ENCODE assay signal across 30 cellular contexts in genomic region chr21:44749116-44749758, GRCh38. TPM values are rescaled to one million over a fixed set of nuclear protein-coding genes. Genes with fewer than 3 reads are reported as not detected.
A peak's percentile ranks its signal among the peaks of the same experiment; 100 is the strongest.
DNase-seq lines count a peak whose midpoint lies in the region; FAIRE-seq and TF ChIP-seq lines count a peak whose summit lies in the region.
"Had no signal": no experiment of that assay in that cellular context is flagged by ENCODE, and none has a peak within 500 bp of the region (broad histone marks: within the 10 kb centered on the region; RNA-seq: fewer than 3 reads in every experiment).

No MANE protein-coding gene starts in this region.

- H3K4me3 ChIP-seq in HUES6 (ENCODE audit: low read depth, low read length) (peak overlapping the region; percentile 64), H1 (ENCODE audit: extremely low read depth in 1 of 4, insufficient read depth in 2 of 4, low read depth in 3 of 4, low read length in 4 of 4) (peak overlapping the region; percentile 15 to 48 (median 26); a peak in 6 of 8 replicates), keratinocyte (ENCODE audit: control insufficient read depth in 2 of 3, extremely low read depth in 1 of 3, insufficient read depth in 2 of 3, low read depth in 1 of 3, low read length in 3 of 3) (peak overlapping the region; percentile 33 to 56 (median 51))
- H3K4me3 ChIP-seq: BLaER1 treated with 17β-estradiol and CSF1 and Interleukin-3, amounts not matched to agents 10 nM and 100 nM; coronary artery; transverse colon had no signal

- 0 out of 2 replicates have a peak overlapping the region, but pooled peaks have one; percentile 98 for H2BK15ac ChIP-seq in H1 (ENCODE audit: low read length)

- H3K27me3 ChIP-seq in HUES6 (ENCODE audit: control insufficient read depth, insufficient read depth, low read length) (no peaks in the 10 kb centered on the region), H1 (replicated peaks in 1 of 4; ENCODE audit: control insufficient read depth in 3 of 4, extremely low read depth in 1 of 4, insufficient read depth in 3 of 4, low read length in 3 of 4) (0 out of 7 replicates have a peak, but pooled peaks cover 0 to 7% (median under 1%) of the 10 kb centered on the region in 4 experiments), keratinocyte (ENCODE audit: control insufficient read depth, extremely low read depth, insufficient read depth, low read length) (no peaks in the 10 kb centered on the region)
- H3K27me3 ChIP-seq: BLaER1 treated with 17β-estradiol and CSF1 and Interleukin-3, amounts not matched to agents 10 nM and 100 nM had no signal

- peak overlapping the region; percentile 62 to 90 for H3K4me2 ChIP-seq in H1 (ENCODE audit: insufficient read depth in 1 of 2, low read depth in 2 of 2, low read length in 2 of 2)
- H3K4me2 ChIP-seq in keratinocyte (ENCODE audit: control insufficient read depth, extremely low read depth, insufficient read depth, low read depth, low read length): peak overlapping the region; percentile 89
- H3K4me2 ChIP-seq: BLaER1 treated with 17β-estradiol and CSF1 and Interleukin-3, amounts not matched to agents 10 nM and 100 nM had no signal

- H3K4me1 Mint-ChIP-seq in progenitor cell of endocrine pancreas (ENCODE audit: low read depth): peaks cover 2% of the 10 kb centered on the region
- H3K4me1 Mint-ChIP-seq: activated naive CD8-positive, alpha-beta T cell treated with anti-CD3 and anti-CD28 coated beads, Interleukin-2, amount 50 U/mL, for 24 hours; memory B cell; stimulated activated effector memory CD8-positive, alpha-beta T cell treated with anti-CD3 and anti-CD28 coated beads, Interleukin-12 subunit alpha, Interleukin-12 subunit beta, amount 100 ng/mL, for 72 hours had no signal

- no peak overlapping the region for H2BK120ac ChIP-seq in H1 (replicated peaks; ENCODE audit: low read depth, low read length)

- POLR2A ChIA-PET in H1 (lab: Charles Lee; ENCODE audit: partially characterized antibody): interaction anchor here (0.8 to 2.2 kb wide), 9 partner anchors 11 to 164 kb away, joined by 3 to 10 read pairs (median 4); no protein-coding TSS in a partner anchor

- no peaks in the 10 kb centered on the region for H3K9me1 ChIP-seq in keratinocyte (ENCODE audit: control insufficient read depth, extremely low read depth, insufficient read depth, low read length)

- no peak for TF ChIP-seq EP300 in H1 (IDR thresholded peaks at IDR 0.05; ENCODE audit: borderline replicate concordance in 1 of 2, low read depth in 2 of 2, low read length in 2 of 2)

- no peak overlapping the region for H3K56ac ChIP-seq in H1 (replicated peaks; ENCODE audit: insufficient read length, low read depth, low read length)

- no peak overlapping the region for H3K4ac ChIP-seq in H1 (replicated peaks; ENCODE audit: insufficient read length, low read depth, low read length)

- H3K18ac ChIP-seq in H1 (ENCODE audit: extremely low read depth, low read length): peak overlapping the region; percentile 49

- H3K27ac Mint-ChIP-seq in progenitor cell of endocrine pancreas: no peak overlapping the region
- H3K27ac Mint-ChIP-seq: activated naive CD8-positive, alpha-beta T cell treated with anti-CD3 and anti-CD28 coated beads, Interleukin-2, amount 50 U/mL, for 24 hours; memory B cell; stimulated activated effector memory CD8-positive, alpha-beta T cell treated with anti-CD3 and anti-CD28 coated beads, Interleukin-12 subunit alpha, Interleukin-12 subunit beta, amount 100 ng/mL, for 72 hours had no signal

- 61% methylated on average over 24 of the region's 26 CpGs; no CpG with 5 or more reads in 1 of the 2 experiments for WGBS in H1 (ENCODE audit: extremely low coverage in 1 of 2, insufficient coverage in 1 of 2, insufficient read length in 1 of 2, insufficient replicate concordance in 2 of 2, low coverage in 1 of 2, low lambda C conversion rate in 2 of 2, missing lambda C conversion rate in 1 of 2), 2 experiments

- FAIRE-seq in H1 (lab: Jason Lieb, UNC): no peak
- FAIRE-seq in keratinocyte (lab: Jason Lieb, UNC): no peak
- FAIRE-seq: GM12892 had no signal

- H2AFZ ChIP-seq in H1 (ENCODE audit: low read length): peak overlapping the region; percentile 28; the same call in 1 of the 2 replicates
- peak overlapping the region; percentile 20 for H2AFZ ChIP-seq in keratinocyte (ENCODE audit: control insufficient read depth, low read length)

- H3K4me1 ChIP-seq in HUES6 (ENCODE audit: control insufficient read depth, insufficient read depth, low read length) (peaks cover 34% of the 10 kb centered on the region), H1 (replicated peaks in 1 of 4; ENCODE audit: control insufficient read depth in 3 of 4, insufficient read depth in 4 of 4, low read length in 3 of 4) (peaks cover 0 to 33% (median 18%) of the 10 kb centered on the region in 4 experiments; a peak in 6 of 7 replicates), keratinocyte (ENCODE audit: control insufficient read depth, extremely low read depth, insufficient read depth, low read length) (peaks cover 53% of the 10 kb centered on the region)
- H3K4me1 ChIP-seq: transverse colon had no signal

- DNase-seq in H1 (ENCODE audit: low read depth in 1 of 2, low spot score in 2 of 2) (no peak), keratinocyte (ENCODE audit: low read depth, low spot score) (no peak), progenitor cell of endocrine pancreas (ENCODE audit: low spot score, unreplicated experiment) (no peak), NCI-H1436 (lab: John Stamatoyannopoulos, UW) (no peak), pons (ENCODE audit: low spot score) (no peak)
- no peak for DNase-seq in activated T-cell treated with anti-CD3 and anti-CD28 coated beads, Interleukin-2, amount 50 U/mL, for 1 hour
- DNase-seq: activated CD4-positive, alpha-beta T cell treated with anti-CD3 and anti-CD28 coated beads for 1 hour; activated naive CD8-positive, alpha-beta T cell treated with anti-CD3 and anti-CD28 coated beads, Interleukin-2, amount 50 U/mL, for 24 hours; COR-L47; DMS53; effector CD8-positive, alpha-beta T cell; Kasumi-1; NCI-H1417; NCI-H2081 treated with DMSO at 0.1 percent for 48 hours; NCI-H345; nucleus accumbens; SHP77; stimulated activated CD4-positive, alpha-beta T cell treated with anti-CD3 and anti-CD28 coated beads, Interleukin-4, amount 100 ng/mL, for 4 hours; transverse colon had no signal

- H3K14ac ChIP-seq in H1 (ENCODE audit: insufficient read length): no peak overlapping the region

- H3K9me3 ChIP-seq in HUES6 (ENCODE audit: control insufficient read depth, insufficient read depth, low read depth, low read length): peaks cover 41% of the 10 kb centered on the region
- H3K9me3 ChIP-seq in H1 (ENCODE audit: insufficient read depth in 2 of 2, low read depth in 1 of 2, low read length in 1 of 2): peaks cover 11 to 18% of the 10 kb centered on the region in 2 experiments
- H3K9me3 ChIP-seq in keratinocyte (ENCODE audit: control insufficient read depth, low read depth, low read length): no peaks in the 10 kb centered on the region
- H3K9me3 ChIP-seq: transverse colon had no signal

- peak overlapping the region; percentile 88; the same call in 1 of the 2 replicates for H2BK5ac ChIP-seq in H1 (ENCODE audit: low read depth, low read length)

- H3K79me2 ChIP-seq in H1 (ENCODE audit: control insufficient read depth in 1 of 2, insufficient read depth in 2 of 2, low read length in 2 of 2): no peaks in the 10 kb centered on the region
- H3K79me2 ChIP-seq in keratinocyte (ENCODE audit: control insufficient read depth, insufficient read depth, low read length): peaks cover 13% of the 10 kb centered on the region

- peak overlapping the region; percentile 99 for H2BK20ac ChIP-seq in H1 (ENCODE audit: low read length)

- H3K36me3 Mint-ChIP-seq in progenitor cell of endocrine pancreas (ENCODE audit: insufficient read depth): no peaks in the 10 kb centered on the region
- H3K36me3 Mint-ChIP-seq: memory B cell; stimulated activated effector memory CD8-positive, alpha-beta T cell treated with anti-CD3 and anti-CD28 coated beads, Interleukin-12 subunit alpha, Interleukin-12 subunit beta, amount 100 ng/mL, for 72 hours had no signal

- H3K9ac ChIP-seq in HUES6 (ENCODE audit: low read length) (peak overlapping the region; percentile 91), H1 (replicated peaks in 1 of 4; ENCODE audit: extremely low read depth in 1 of 4, low read depth in 3 of 4, low read length in 3 of 4) (peak overlapping the region in 1 of 4 experiments; percentile 24; a peak in 2 of 7 replicates), keratinocyte (ENCODE audit: control insufficient read depth, extremely low read depth, insufficient read depth, low read length) (peak overlapping the region; percentile 63)
- H3K9ac ChIP-seq: BLaER1 treated with 17β-estradiol and CSF1 and Interleukin-3, amounts not matched to agents 10 nM and 100 nM had no signal

- no peak for TF ChIP-seq RAD21 in H1 (IDR thresholded peaks at IDR 0.05 in 1 of 2, conservative IDR thresholded peaks at IDR 0.05 in 1 of 2; ENCODE audit: low read depth in 2 of 2, low read length in 2 of 2)

- peak overlapping the region; percentile 85; the same call in 1 of the 2 replicates for H2BK12ac ChIP-seq in H1 (ENCODE audit: low read depth, low read length)

- H4K5ac ChIP-seq in H1 (ENCODE audit: insufficient read length, low read depth, low read length): peak overlapping the region; percentile 49

- H3K23me2 ChIP-seq in H1 (ENCODE audit: low read depth, low read length): 0 out of 2 replicates have a peak, but pooled peaks cover 4% of the 10 kb centered on the region

- H3K4me3 Mint-ChIP-seq in progenitor cell of endocrine pancreas (ENCODE audit: low read depth): peak overlapping the region; percentile 29
- H3K4me3 Mint-ChIP-seq: activated naive CD8-positive, alpha-beta T cell treated with anti-CD3 and anti-CD28 coated beads, Interleukin-2, amount 50 U/mL, for 24 hours; memory B cell; stimulated activated effector memory CD8-positive, alpha-beta T cell treated with anti-CD3 and anti-CD28 coated beads, Interleukin-12 subunit alpha, Interleukin-12 subunit beta, amount 100 ng/mL, for 72 hours had no signal

- H3K27me3 Mint-ChIP-seq in progenitor cell of endocrine pancreas: peaks cover 31% of the 10 kb centered on the region

- TF ChIP-seq CTCF in H1 (IDR thresholded peaks at IDR 0.05; ENCODE audit: control extremely low read depth in 1 of 3, insufficient read depth in 1 of 3, low read depth in 1 of 3, low read length in 3 of 3) (no peak), keratinocyte (optimal IDR thresholded peaks at IDR 0.05 in 1 of 3, IDR thresholded peaks at IDR 0.05 in 1 of 3, conservative IDR thresholded peaks at IDR 0.05 in 1 of 3; ENCODE audit: extremely low read depth in 1 of 3, insufficient read depth in 2 of 3, low read length in 3 of 3) (no peak), progenitor cell of endocrine pancreas (IDR thresholded peaks at IDR 0.05; ENCODE audit: unreplicated experiment) (no peak)

- CTCF ChIA-PET in H1 (lab: Charles Lee; ENCODE audit: partially characterized antibody): interaction anchor here (0.7 to 4.2 kb wide), 17 partner anchors 9 to 239 kb away, joined by 3 to 28 read pairs (median 4); partner anchors contain the start of genes KRTAP10-12 and KRTAP10-9

- H3K9me3 Mint-ChIP-seq in progenitor cell of endocrine pancreas (ENCODE audit: low read depth): no peaks in the 10 kb centered on the region
- H3K9me3 Mint-ChIP-seq: activated naive CD8-positive, alpha-beta T cell treated with anti-CD3 and anti-CD28 coated beads, Interleukin-2, amount 50 U/mL, for 24 hours; memory B cell; stimulated activated effector memory CD8-positive, alpha-beta T cell treated with anti-CD3 and anti-CD28 coated beads, Interleukin-12 subunit alpha, Interleukin-12 subunit beta, amount 100 ng/mL, for 72 hours had no signal

- no peak overlapping the region for H3K23ac ChIP-seq in H1 (ENCODE audit: insufficient read length)

- H4K20me1 ChIP-seq in H1 (replicated peaks in 1 of 2; ENCODE audit: control insufficient read depth in 1 of 2, insufficient read depth in 2 of 2, low read length in 2 of 2): peaks cover 0 to 3% of the 10 kb centered on the region in 2 experiments
- no peaks in the 10 kb centered on the region for H4K20me1 ChIP-seq in keratinocyte (ENCODE audit: control insufficient read depth, extremely low read depth, insufficient read depth, low read length)
- H4K20me1 ChIP-seq: BLaER1 treated with 17β-estradiol and CSF1 and Interleukin-3, amounts not matched to agents 10 nM and 100 nM had no signal

- peak overlapping the region; percentile 91 for H4K91ac ChIP-seq in H1 (replicated peaks; ENCODE audit: insufficient read length, low read length)

- H2AK5ac ChIP-seq in H1 (ENCODE audit: low read depth, low read length): no peak overlapping the region

- H3K27ac ChIP-seq in HUES6 (ENCODE audit: low read depth, low read length): peak overlapping the region; percentile 53; the same call in 1 of the 2 replicates
- H3K27ac ChIP-seq in H1 (ENCODE audit: low read depth, low read length): no peak overlapping the region
- peak overlapping the region; percentile 58 for H3K27ac ChIP-seq in keratinocyte (ENCODE audit: control insufficient read depth, insufficient read depth, low read length)
- H3K27ac ChIP-seq: BLaER1 treated with 17β-estradiol and CSF1 and Interleukin-3, amounts not matched to agents 10 nM and 100 nM; coronary artery; epithelial cell of prostate; transverse colon had no signal

- peak overlapping the region; percentile 79 for H4K8ac ChIP-seq in H1 (ENCODE audit: extremely low read depth, insufficient read depth, low read length)

- no peaks in the 10 kb centered on the region for H3K79me1 ChIP-seq in H1 (ENCODE audit: low read depth, low read length)

- no peak for TF ChIP-seq POLR2A in H1 (IDR thresholded peaks at IDR 0.05; ENCODE audit: control extremely low read depth in 1 of 2, low read depth in 2 of 2, low read length in 2 of 2)

- H3K36me3 ChIP-seq in HUES6 (ENCODE audit: control insufficient read depth, insufficient read depth, low read length) (no peaks in the 10 kb centered on the region), H1 (ENCODE audit: control insufficient read depth in 2 of 4, insufficient read depth in 4 of 4, low read length in 3 of 4) (no peaks in the 10 kb centered on the region), keratinocyte (ENCODE audit: control insufficient read depth in 2 of 2, extremely low read depth in 1 of 2, insufficient read depth in 2 of 2, low read length in 2 of 2) (no peaks in the 10 kb centered on the region)
- H3K36me3 ChIP-seq: BLaER1 treated with 17β-estradiol and CSF1 and Interleukin-3, amounts not matched to agents 10 nM and 100 nM; transverse colon had no signal

- dilution Hi-C loops in keratinocyte (cut with MboI; ENCODE audit: extremely low pct_ligation_motif_present, low sequenced_read_pairs): loop anchor here (25.0 kb wide), 1 partner anchor 262 kb away; no protein-coding TSS in a partner anchor

RNA-seq across cellular contexts. Expression of gene TSPEAR, which starts 37.9 kb away (rescaled TPM):
- total RNA-seq in H1 (2021; fragmentation: NEBNext Ultra II Directional; extraction: Animal tissue kit (Norgen Biotek cat#: 25700)): 0.58 and 1.1 TPM in 2 replicates
- polyA plus RNA-seq in H1 (2011; rRNA removed) (0.89 and 1.5 TPM in 2 replicates), keratinocyte (0.07 to 0.12 TPM in 2 of 3 replicates, not detected in the other)
- polyA plus RNA-seq in H1 (2011; cell fraction: cytosol; rRNA removed): 1.3 TPM
- 5.0 TPM for polyA plus RNA-seq in H1 (2011; cell fraction: nucleus; rRNA removed)
- 1.3 to 2.9 TPM (median 2.1 TPM) in 4 replicates for polyA plus RNA-seq in H1 (2012, experiment 1 of 2)
- 0.75 TPM for polyA plus RNA-seq in H1 (2012, experiment 2 of 2)
- 0.14 TPM for polyA plus RNA-seq in H1 (2013, experiment 1 of 2)
- 0.11 TPM for polyA plus RNA-seq in H1 (2013, experiment 2 of 2)
- 1.4 and 2.0 TPM in 2 replicates for polyA minus RNA-seq in H1 (2011; rRNA and poly(A)+ RNA removed)
- polyA minus RNA-seq in H1 (2011; cell fraction: cytosol; rRNA and poly(A)+ RNA removed): 1.2 TPM
- 3.9 TPM for polyA minus RNA-seq in H1 (2011; cell fraction: nucleus; rRNA and poly(A)+ RNA removed)
- polyA plus RNA-seq in keratinocyte (2011; ENCODE audit: low read depth): not detected
- 0.01 and 0.06 TPM in 2 replicates for polyA plus RNA-seq in keratinocyte (2011; cell fraction: cytosol; rRNA removed)
- polyA plus RNA-seq in keratinocyte (2011; cell fraction: nucleus; rRNA removed): 0.10 and 0.20 TPM in 2 replicates
- 0.07 TPM in 1 of 2 replicates, not detected in the other for polyA plus RNA-seq in keratinocyte (2012; ENCODE audit: low replicate concordance)
- polyA minus RNA-seq in keratinocyte: 0.20 TPM in 1 of 3 replicates, not detected in the others
- not detected for polyA minus RNA-seq in keratinocyte (2011; cell fraction: cytosol; rRNA and poly(A)+ RNA removed)
- polyA minus RNA-seq in keratinocyte (2011; cell fraction: nucleus; rRNA and poly(A)+ RNA removed): not detected in 2 replicates
- total RNA-seq in progenitor cell of endocrine pancreas: not detected in 2 replicates
- total RNA-seq: cardiac septum; G401; left lobe of liver; T-helper 2 cell treated with Interferon-gamma antibody and Interleukin-4, amounts not matched to agents 100 ng/mL and 5 ng/mL, for 36 hours; transverse colon had no signal

RNA-seq across cellular contexts. Expression of gene KRTAP10-12, which starts 52.3 kb away (rescaled TPM):
- total RNA-seq in H1 (2021; fragmentation: NEBNext Ultra II Directional; extraction: Animal tissue kit (Norgen Biotek cat#: 25700)): not detected in 2 replicates
- not detected in 2 replicates for polyA plus RNA-seq in H1 (2011; rRNA removed)
- not detected for polyA plus RNA-seq in H1 (2011; cell fraction: cytosol; rRNA removed)
- not detected for polyA plus RNA-seq in H1 (2011; cell fraction: nucleus; rRNA removed)
- 0.20 to 0.44 TPM in 2 of 4 replicates, not detected in the others for polyA plus RNA-seq in H1 (2012, experiment 1 of 2)
- polyA plus RNA-seq in H1 (2012, experiment 2 of 2): not detected
- not detected for polyA plus RNA-seq in H1 (2013, experiment 1 of 2)
- polyA plus RNA-seq in H1 (2013, experiment 2 of 2): not detected
- polyA minus RNA-seq in H1 (2011; rRNA and poly(A)+ RNA removed): not detected in 2 replicates
- polyA minus RNA-seq in H1 (2011; cell fraction: cytosol; rRNA and poly(A)+ RNA removed): not detected
- polyA minus RNA-seq in H1 (2011; cell fraction: nucleus; rRNA and poly(A)+ RNA removed): not detected
- not detected in 3 replicates for polyA plus RNA-seq in keratinocyte
- polyA plus RNA-seq in keratinocyte (2011; ENCODE audit: low read depth): not detected
- polyA plus RNA-seq in keratinocyte (2011; cell fraction: cytosol; rRNA removed): not detected in 2 replicates
- polyA plus RNA-seq in keratinocyte (2011; cell fraction: nucleus; rRNA removed): not detected in 2 replicates
- polyA plus RNA-seq in keratinocyte (2012; ENCODE audit: low replicate concordance): not detected in 2 replicates
- not detected in 3 replicates for polyA minus RNA-seq in keratinocyte
- polyA minus RNA-seq in keratinocyte (2011; cell fraction: cytosol; rRNA and poly(A)+ RNA removed): not detected
- not detected in 2 replicates for polyA minus RNA-seq in keratinocyte (2011; cell fraction: nucleus; rRNA and poly(A)+ RNA removed)
- total RNA-seq in progenitor cell of endocrine pancreas: not detected in 2 replicates
- total RNA-seq: cardiac septum; G401; left lobe of liver; T-helper 2 cell treated with Interferon-gamma antibody and Interleukin-4, amounts not matched to agents 100 ng/mL and 5 ng/mL, for 36 hours; transverse colon had no signal

RNA-seq across cellular contexts. Expression of gene UBE2G2, which starts 52.4 kb away (rescaled TPM):
- total RNA-seq in H1 (2021; fragmentation: NEBNext Ultra II Directional; extraction: Animal tissue kit (Norgen Biotek cat#: 25700)): 93.0 and 101 TPM in 2 replicates
- 96.3 and 145 TPM in 2 replicates for polyA plus RNA-seq in H1 (2011; rRNA removed)
- polyA plus RNA-seq in H1 (2011; cell fraction: cytosol; rRNA removed): 155 TPM
- 199 TPM for polyA plus RNA-seq in H1 (2011; cell fraction: nucleus; rRNA removed)
- polyA plus RNA-seq in H1 (2012, experiment 1 of 2): 118 to 169 TPM (median 137 TPM) in 4 replicates
- 37.9 TPM for polyA plus RNA-seq in H1 (2012, experiment 2 of 2)
- 64.7 TPM for polyA plus RNA-seq in H1 (2013, experiment 1 of 2)
- polyA plus RNA-seq in H1 (2013, experiment 2 of 2): 58.9 TPM
- 140 and 150 TPM in 2 replicates for polyA minus RNA-seq in H1 (2011; rRNA and poly(A)+ RNA removed)
- polyA minus RNA-seq in H1 (2011; cell fraction: cytosol; rRNA and poly(A)+ RNA removed): 77.9 TPM
- polyA minus RNA-seq in H1 (2011; cell fraction: nucleus; rRNA and poly(A)+ RNA removed): 82.5 TPM
- polyA plus RNA-seq in keratinocyte: 82.0 to 114 TPM (median 106 TPM) in 3 replicates
- polyA plus RNA-seq in keratinocyte (2011; ENCODE audit: low read depth): 44.9 TPM
- polyA plus RNA-seq in keratinocyte (2011; cell fraction: cytosol; rRNA removed): 65.3 and 72.5 TPM in 2 replicates
- polyA plus RNA-seq in keratinocyte (2011; cell fraction: nucleus; rRNA removed): 241 and 269 TPM in 2 replicates
- 51.6 and 64.6 TPM in 2 replicates for polyA plus RNA-seq in keratinocyte (2012; ENCODE audit: low replicate concordance)
- 47.3 to 114 TPM (median 111 TPM) in 3 replicates for polyA minus RNA-seq in keratinocyte
- 58.9 TPM for polyA minus RNA-seq in keratinocyte (2011; cell fraction: cytosol; rRNA and poly(A)+ RNA removed)
- 66.2 and 111 TPM in 2 replicates for polyA minus RNA-seq in keratinocyte (2011; cell fraction: nucleus; rRNA and poly(A)+ RNA removed)
- total RNA-seq in progenitor cell of endocrine pancreas: 78.7 and 85.2 TPM in 2 replicates
